In the genomic region with DNA sequence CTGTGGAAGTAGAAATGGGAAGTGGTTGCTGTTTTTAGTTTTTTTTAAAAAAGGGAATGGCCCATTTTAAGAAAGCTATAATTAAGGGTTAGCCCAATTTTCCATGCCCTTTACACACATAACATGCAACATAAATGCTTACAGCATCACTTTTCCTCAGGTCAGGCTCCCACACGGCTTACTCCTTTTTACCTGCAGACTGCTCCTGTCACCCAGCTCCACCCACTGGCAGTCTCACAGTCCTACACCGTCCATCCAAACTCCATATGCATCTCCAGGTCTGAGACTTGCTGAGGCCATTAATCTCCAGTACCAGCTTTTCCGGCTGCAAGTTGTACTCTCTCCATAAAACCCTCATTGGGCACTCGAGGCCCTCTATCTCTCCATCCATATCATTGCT, we compare ENCODE assay signal across 12 cellular contexts. TPM values are rescaled to one million over a fixed set of nuclear protein-coding genes. Genes with fewer than 3 reads are reported as not detected.
A peak's percentile ranks its signal among the peaks of the same experiment; 100 is the strongest.
DNase-seq lines count a peak whose midpoint lies in the region; ATAC-seq and TF ChIP-seq lines count a peak whose summit lies in the region.
"Had no signal": no experiment of that assay in that cellular context is flagged by ENCODE, and none has a peak within 500 bp of the region (broad histone marks: within the 10 kb centered on the region; RNA-seq: fewer than 3 reads in every experiment).

No MANE protein-coding gene starts in this region.

- no peaks in the 10 kb centered on the region for H3K4me1 Mint-ChIP-seq in activated CD4-positive, alpha-beta T cell treated with anti-CD3 and anti-CD28 coated beads, Interleukin-2, amount 10 ng/mL, durations not matched to agents 7 days and 5 days

- no peaks in the 10 kb centered on the region for H3K36me3 ChIP-seq in PC-9 (ENCODE audit: low read depth)
- H3K36me3 ChIP-seq in left lung = no peaks in the 10 kb centered on the region

- H3K9me2 ChIP-seq in PC-9 (ENCODE audit: insufficient read depth) = no peaks in the 10 kb centered on the region

- H3K27me3 ChIP-seq in PC-9 (ENCODE audit: insufficient read depth, low read depth) (no peaks in the 10 kb centered on the region), left lung (no peaks in the 10 kb centered on the region)

- CTCF ChIA-PET in PC-9 (lab: Charles Lee) = interaction anchor here (1.0 kb wide), 1 partner anchor 79 kb away, joined by 3 read pairs; no protein-coding TSS in a partner anchor
- CTCF ChIA-PET in activated CD4-positive, alpha-beta T cell treated with anti-CD3 and anti-CD28 coated beads, Interleukin-2, amount 10 ng/mL, durations not matched to agents 7 days and 5 days (lab: Charles Lee) = no interaction called here

- BruUV-seq in PC-9 (replicated peaks; lab: Mats Ljungman, UMichigan) = no TSS peak

- H2AFZ ChIP-seq in PC-9 = no peak overlapping the region

- peak in 1 of 2 experiments; percentile 17 for DNase-seq in PC-9
- no peak for DNase-seq in left lung
- no peak for DNase-seq in stimulated activated CD4-positive, alpha-beta T cell treated with anti-CD3 and anti-CD28 coated beads, Interleukin-4, amount 100 ng/mL, for 24 hours
- DNase-seq in retina = no peak
- no peak for DNase-seq in LoVo (ENCODE audit: low spot score)
- DNase-seq in activated CD4-positive, alpha-beta T cell treated with anti-CD3 and anti-CD28 coated beads, Interleukin-2, amount 10 ng/mL, durations not matched to agents 7 days and 5 days = no peak
- DNase-seq: GOT3, psoas muscle, T-helper 2 cell had no signal

- intact Hi-C loops in PC-9 (cut with micrococcal nuclease; ENCODE audit: unreplicated experiment) = no loop called here
- intact Hi-C loops in left lung (cut with DNase I) = no loop called here

- no peak overlapping the region for H3K27ac Mint-ChIP-seq in activated CD4-positive, alpha-beta T cell treated with anti-CD3 and anti-CD28 coated beads, Interleukin-2, amount 10 ng/mL, durations not matched to agents 7 days and 5 days

- H3K4me2 ChIP-seq in PC-9 = no peak overlapping the region

- POLR2A ChIA-PET in PC-9 (lab: Charles Lee; ENCODE audit: unreplicated experiment) = no interaction called here
- POLR2A ChIA-PET in activated CD4-positive, alpha-beta T cell treated with anti-CD3 and anti-CD28 coated beads, Interleukin-2, amount 10 ng/mL, durations not matched to agents 7 days and 5 days (lab: Charles Lee) = no interaction called here

- no peak overlapping the region for H3K27ac ChIP-seq in PC-9
- H3K27ac ChIP-seq in left lung = no peak overlapping the region
- H3K27ac ChIP-seq: psoas muscle had no signal

- no peaks in the 10 kb centered on the region for H3K36me3 Mint-ChIP-seq in activated CD4-positive, alpha-beta T cell treated with anti-CD3 and anti-CD28 coated beads, Interleukin-2, amount 10 ng/mL, durations not matched to agents 7 days and 5 days (ENCODE audit: low read depth)

- H3K4me1 ChIP-seq in PC-9 (replicated peaks; ENCODE audit: insufficient read depth) (no peaks in the 10 kb centered on the region), left lung (no peaks in the 10 kb centered on the region)
- H3K4me1 ChIP-seq: psoas muscle had no signal

- peaks cover 4% of the 10 kb centered on the region for H3K27me3 Mint-ChIP-seq in activated CD4-positive, alpha-beta T cell treated with anti-CD3 and anti-CD28 coated beads, Interleukin-2, amount 10 ng/mL, durations not matched to agents 7 days and 5 days

- H4K20me1 ChIP-seq in PC-9 (ENCODE audit: insufficient read depth) = no peaks in the 10 kb centered on the region

- TF ChIP-seq CTCF in GM12875 (IDR thresholded peaks at IDR 0.05; ENCODE audit: borderline replicate concordance, insufficient read depth, low read depth, low read length) (peak; percentile 44), PC-9 (conservative IDR thresholded peaks at IDR 0.05) (peak; percentile 67), left lung (IDR thresholded peaks at IDR 0.05) (no peak)

- H3K4me3 Mint-ChIP-seq in activated CD4-positive, alpha-beta T cell treated with anti-CD3 and anti-CD28 coated beads, Interleukin-2, amount 10 ng/mL, durations not matched to agents 7 days and 5 days = no peak overlapping the region

- H3K4me3 ChIP-seq in GM12875 (ENCODE audit: low read depth, low read length) (no peak overlapping the region), PC-9 (no peak overlapping the region), left lung (no peak overlapping the region)
- H3K4me3 ChIP-seq: psoas muscle had no signal

- H3K9me3 Mint-ChIP-seq in activated CD4-positive, alpha-beta T cell treated with anti-CD3 and anti-CD28 coated beads, Interleukin-2, amount 10 ng/mL, durations not matched to agents 7 days and 5 days = no peaks in the 10 kb centered on the region

- H3F3A ChIP-seq in PC-9 (ENCODE audit: insufficient read depth, low read depth) = no peaks in the 10 kb centered on the region

- ATAC-seq in HG03039 (IDR thresholded peaks at IDR 0.05; ENCODE audit: unreplicated experiment) (peak; percentile 58), left lung (peak; percentile 57)
- ATAC-seq: psoas muscle had no signal

- H3K9me3 ChIP-seq in PC-9 (ENCODE audit: insufficient read depth, low read depth) = no peaks in the 10 kb centered on the region
- no peaks in the 10 kb centered on the region for H3K9me3 ChIP-seq in left lung
- H3K9me3 ChIP-seq: psoas muscle had no signal

- H3K79me2 ChIP-seq in PC-9 (ENCODE audit: low read depth) = no peaks in the 10 kb centered on the region

RNA-seq across cellular contexts. Expression of a gene that starts 19.7 kb away (rescaled TPM):
- not detected in 2 replicates for total RNA-seq in PC-9 (2021)
- total RNA-seq in left lung = not detected
- total RNA-seq in activated CD4-positive, alpha-beta T cell treated with anti-CD3 and anti-CD28 coated beads, Interleukin-2, amount 10 ng/mL, durations not matched to agents 7 days and 5 days = not detected
- total RNA-seq: dermis microvascular lymphatic vessel endothelial cell, psoas muscle had no signal

RNA-seq across cellular contexts. Expression of a gene that starts 38.3 kb away (rescaled TPM):
- not detected in 2 replicates for total RNA-seq in PC-9 (2021)
- not detected for total RNA-seq in left lung
- not detected for total RNA-seq in activated CD4-positive, alpha-beta T cell treated with anti-CD3 and anti-CD28 coated beads, Interleukin-2, amount 10 ng/mL, durations not matched to agents 7 days and 5 days
- total RNA-seq: dermis microvascular lymphatic vessel endothelial cell, psoas muscle had no signal

Comparison
In these comparisons a context has a peak if more than half of its experiments do, and no peak if none do; other contexts are left out.
1. CTCF ChIP-seq: peak in GM12875 (single experiment) and PC-9 (single experiment); none in left lung (0 of 2).